20 cellular contexts compared by ENCODE assay signal in genomic region chr4:70577220-70577927, GRCh38. TPM values are rescaled to one million over a fixed set of nuclear protein-coding genes. Genes with fewer than 3 reads are reported as not detected.
DNase-seq lines count a peak whose midpoint lies in the region; ATAC-seq and TF ChIP-seq lines count a peak whose summit lies in the region.
"Had no signal": no experiment of that assay in that cellular context is flagged by ENCODE, and none has a peak within 500 bp of the region (broad histone marks: within the 10 kb centered on the region; RNA-seq: fewer than 3 reads in every experiment).

No MANE protein-coding gene starts in this region.

- no peak overlapping the region for H2BK12ac ChIP-seq in trophoblast cell (ENCODE audit: low read length)

- no peak overlapping the region for H3K4me2 ChIP-seq in trophoblast cell (ENCODE audit: low read length)
- H3K4me2 ChIP-seq: BLaER1 treated with 17β-estradiol and CSF1 and Interleukin-3, amounts not matched to agents 10 nM and 100 nM had no signal

- no peak overlapping the region for H3K4me3 ChIP-seq in trophoblast cell (ENCODE audit: low read depth, low read length)
- H3K4me3 ChIP-seq: BLaER1 treated with 17β-estradiol and CSF1 and Interleukin-3, amounts not matched to agents 10 nM and 100 nM had no signal

- H3K18ac ChIP-seq in trophoblast cell (ENCODE audit: low read length), result no peak overlapping the region

- H3K4me1 ChIP-seq in foreskin keratinocyte, result no peaks in the 10 kb centered on the region
- H3K4me1 ChIP-seq in trophoblast cell (ENCODE audit: control insufficient read depth in 1 of 2, insufficient read depth in 2 of 2, low read length in 2 of 2), result peaks cover 3 to 5% of the 10 kb centered on the region in 2 experiments
- H3K4me1 ChIP-seq: BLaER1 treated with 17β-estradiol and CSF1 and Interleukin-3, amounts not matched to agents 10 nM and 100 nM had no signal

- no peaks in the 10 kb centered on the region for H3K27me3 ChIP-seq in foreskin keratinocyte
- no peaks in the 10 kb centered on the region for H3K27me3 ChIP-seq in trophoblast cell (ENCODE audit: insufficient read depth, low read length)
- H3K27me3 ChIP-seq: BLaER1 treated with 17β-estradiol and CSF1 and Interleukin-3, amounts not matched to agents 10 nM and 100 nM had no signal

- no peak overlapping the region for H2BK120ac ChIP-seq in trophoblast cell (ENCODE audit: insufficient read depth, low read length, poor library complexity)

- H4K8ac ChIP-seq in trophoblast cell (ENCODE audit: low read depth, low read length), result no peak overlapping the region

- H3K36me3 ChIP-seq in trophoblast cell (ENCODE audit: control insufficient read depth in 1 of 2, insufficient read depth in 2 of 2, low read length in 2 of 2), result no peaks in the 10 kb centered on the region
- H3K36me3 ChIP-seq: BLaER1 treated with 17β-estradiol and CSF1 and Interleukin-3, amounts not matched to agents 10 nM and 100 nM had no signal

- no peak overlapping the region for H2AFZ ChIP-seq in trophoblast cell (ENCODE audit: insufficient read depth, low read length, poor library complexity)

- H3K9me3 ChIP-seq in trophoblast cell (ENCODE audit: insufficient read depth, low read depth, low read length), result no peaks in the 10 kb centered on the region

- no peak overlapping the region for H4K12ac ChIP-seq in trophoblast cell (ENCODE audit: low read depth, low read length)

- no peak overlapping the region for H4K91ac ChIP-seq in trophoblast cell (ENCODE audit: low read depth, low read length)

- no peak overlapping the region for H3K9ac ChIP-seq in trophoblast cell (ENCODE audit: low read length)
- H3K9ac ChIP-seq: BLaER1 treated with 17β-estradiol and CSF1 and Interleukin-3, amounts not matched to agents 10 nM and 100 nM had no signal

- no peak overlapping the region for H2BK5ac ChIP-seq in trophoblast cell (ENCODE audit: low read depth, low read length, poor library complexity)

- ATAC-seq in foreskin keratinocyte, result peak; percentile 68
- no peak for ATAC-seq in HG03159 (IDR thresholded peaks at IDR 0.05; ENCODE audit: unreplicated experiment)
- no peak for ATAC-seq in HG03521 (IDR thresholded peaks at IDR 0.05; ENCODE audit: unreplicated experiment)
- ATAC-seq: SK-N-SH treated with all-trans-retinoic acid at 6 μM for 48 hours had no signal

- TF ChIP-seq CTCF in foreskin keratinocyte (conservative IDR thresholded peaks at IDR 0.05), result no peak

- no peak overlapping the region for H3K14ac ChIP-seq in trophoblast cell (ENCODE audit: low read length)

- H3K23ac ChIP-seq in trophoblast cell (ENCODE audit: low read length), result no peak overlapping the region

- no peak overlapping the region for H3K4ac ChIP-seq in trophoblast cell (ENCODE audit: low read depth, low read length)

- DNase-seq in NCI-H510A treated with DMSO at 0.1 percent for 48 hours (lab: John Stamatoyannopoulos, UW), result peak; percentile 71
- no peak for DNase-seq in NCI-H510A (lab: John Stamatoyannopoulos, UW)
- peak; percentile 18 for DNase-seq in LoVo (ENCODE audit: low spot score)
- DNase-seq in foreskin keratinocyte, result peak in 1 of 2 donors; percentile 44
- DNase-seq in trophoblast cell, result no peak
- no peak for DNase-seq in OCI-M1 (lab: John Stamatoyannopoulos, UW)
- DNase-seq: CD8-positive, alpha-beta memory T cell; DMS 273 treated with DMSO at 0.1 percent for 48 hours; Kasumi-1; NCI-H1105; NCI-H187; NCI-H2171; NCI-H446; NCI-H748 treated with DMSO at 0.1 percent for 48 hours had no signal

- no peaks in the 10 kb centered on the region for H3K79me2 ChIP-seq in trophoblast cell (ENCODE audit: control insufficient read depth, insufficient read depth, low read length, poor library complexity)

- H3K27ac ChIP-seq in foreskin keratinocyte (no peak overlapping the region), trophoblast cell (ENCODE audit: low read depth, low read length) (peak overlapping the region; percentile 34)
- H3K27ac ChIP-seq: BLaER1 treated with 17β-estradiol and CSF1 and Interleukin-3, amounts not matched to agents 10 nM and 100 nM had no signal

- peaks cover 5% of the 10 kb centered on the region for H3K79me1 ChIP-seq in trophoblast cell (ENCODE audit: low read length)

- no CpG with 5 or more reads among the region's 6 CpGs for WGBS in trophoblast cell (ENCODE audit: extremely low coverage, insufficient coverage, insufficient read length)

- no peak overlapping the region for H2AK5ac ChIP-seq in trophoblast cell (ENCODE audit: low read length)

RNA-seq across cellular contexts. Expression of gene AMBN, which starts 14.7 kb away (rescaled TPM):
- not detected in 2 replicates for total RNA-seq in foreskin keratinocyte
- not detected in 2 replicates for polyA plus RNA-seq in foreskin keratinocyte
- not detected in 2 replicates for polyA plus RNA-seq in trophoblast cell (2013)
- total RNA-seq: CD8-positive, alpha-beta memory T cell; T-helper 1 cell treated with Interleukin-12 subunit alpha and Interleukin-12 subunit beta and Interleukin-4 antibody, amounts not matched to agents 30 ng/mL and 1 ng/mL, for 36 hours had no signal
- polyA plus RNA-seq: CD8-positive, alpha-beta memory T cell; IgD-negative memory B cell had no signal

RNA-seq across cellular contexts. Expression of gene ENAM, which starts 51.2 kb away (rescaled TPM):
- not detected in 2 replicates for total RNA-seq in foreskin keratinocyte
- polyA plus RNA-seq in foreskin keratinocyte, result not detected in 2 replicates
- polyA plus RNA-seq in trophoblast cell (2013), result not detected in 2 replicates
- total RNA-seq: CD8-positive, alpha-beta memory T cell; T-helper 1 cell treated with Interleukin-12 subunit alpha and Interleukin-12 subunit beta and Interleukin-4 antibody, amounts not matched to agents 30 ng/mL and 1 ng/mL, for 36 hours had no signal
- polyA plus RNA-seq: CD8-positive, alpha-beta memory T cell had no signal

RNA-seq across cellular contexts. Expression of gene AMTN, which starts 59.0 kb away (rescaled TPM):
- not detected in 2 replicates for total RNA-seq in foreskin keratinocyte
- not detected in 2 replicates for polyA plus RNA-seq in foreskin keratinocyte
- not detected in 2 replicates for polyA plus RNA-seq in trophoblast cell (2013)
- total RNA-seq: CD8-positive, alpha-beta memory T cell; T-helper 1 cell treated with Interleukin-12 subunit alpha and Interleukin-12 subunit beta and Interleukin-4 antibody, amounts not matched to agents 30 ng/mL and 1 ng/mL, for 36 hours had no signal
- polyA plus RNA-seq: CD8-positive, alpha-beta memory T cell; IgD-negative memory B cell had no signal

Comparison
In these comparisons a context has a peak if more than half of its experiments do, and no peak if none do; other contexts are left out.
1. DNase-seq: peak in NCI-H510A treated with DMSO at 0.1 percent for 48 hours (single experiment) and LoVo (single experiment); none in NCI-H510A (single experiment), trophoblast cell (0 of 2) and OCI-M1 (single experiment).